In the genomic region with DNA sequence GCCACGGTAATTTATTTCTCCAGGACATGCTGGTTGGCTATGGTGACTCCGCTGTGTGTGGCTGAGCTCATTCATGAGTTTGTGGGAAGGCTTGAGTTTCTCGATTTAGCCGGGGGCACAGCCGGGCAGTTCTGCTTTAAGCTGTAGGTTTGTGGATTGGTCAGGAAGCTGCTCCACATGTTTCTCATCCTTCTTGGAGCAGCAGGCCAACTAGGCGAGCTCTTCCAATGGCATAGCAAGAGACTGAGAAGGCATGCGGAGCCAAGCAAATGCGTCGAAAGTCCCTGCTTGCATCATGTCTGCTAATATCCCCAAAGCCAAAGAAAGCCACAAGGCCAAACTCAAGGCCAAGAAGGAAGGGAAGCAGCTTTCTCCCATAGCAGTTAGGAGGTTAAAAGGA, we compare ENCODE assay signal across 17 cellular contexts.
"Had no signal": no experiment of that assay in that cellular context is flagged by ENCODE, and none has a peak within 500 bp of the region (broad histone marks: within the 10 kb centered on the region; RNA-seq: fewer than 3 reads in every experiment).

No MANE protein-coding gene starts in this region.

- H3K9me3 ChIP-seq: lower lobe of right lung, neutrophil, right atrium auricular region had no signal

- H3K4me3 ChIP-seq: breast epithelium, lower lobe of right lung, right atrium auricular region, tibial artery had no signal

- H3K27me3 ChIP-seq: breast epithelium, neutrophil, right atrium auricular region, tibial artery had no signal

- FAIRE-seq: endometrium, small intestine had no signal

- DNase-seq: activated CD4-positive, alpha-beta T cell treated with anti-CD3 and anti-CD28 coated beads, Interleukin-2, amount 50 U/mL, for 48 hours; activated CD4-positive, CD25-positive, alpha-beta regulatory T cell treated with anti-CD3 and anti-CD28 coated beads, Interleukin-2, amount 50 U/mL, for 72 hours; activated gamma-delta T cell; activated naive CD8-positive, alpha-beta T cell treated with anti-CD3 and anti-CD28 coated beads for 36 hours; activated T-cell treated with anti-CD3 and anti-CD28 coated beads, Interleukin-2, amount 50 U/mL, for 48 hours; hippocampal formation; kidney glomerular epithelial cell; lower lobe of right lung; midbrain; naive thymus-derived CD4-positive, alpha-beta T cell; small intestine had no signal

- H3K27ac ChIP-seq: breast epithelium, lower lobe of right lung, neutrophil, right atrium auricular region, tibial artery had no signal

- ATAC-seq: esophagus mucosa; lower lobe of right lung; naive thymus-derived CD4-positive, alpha-beta T cell had no signal

- H3K36me3 ChIP-seq: breast epithelium, lower lobe of right lung, neutrophil, right atrium auricular region, tibial artery had no signal

- H3K4me1 ChIP-seq: breast epithelium, lower lobe of right lung, right atrium auricular region, tibial artery had no signal
